Comparison of ENCODE assay signal across 9 cellular contexts in the genomic region with DNA sequence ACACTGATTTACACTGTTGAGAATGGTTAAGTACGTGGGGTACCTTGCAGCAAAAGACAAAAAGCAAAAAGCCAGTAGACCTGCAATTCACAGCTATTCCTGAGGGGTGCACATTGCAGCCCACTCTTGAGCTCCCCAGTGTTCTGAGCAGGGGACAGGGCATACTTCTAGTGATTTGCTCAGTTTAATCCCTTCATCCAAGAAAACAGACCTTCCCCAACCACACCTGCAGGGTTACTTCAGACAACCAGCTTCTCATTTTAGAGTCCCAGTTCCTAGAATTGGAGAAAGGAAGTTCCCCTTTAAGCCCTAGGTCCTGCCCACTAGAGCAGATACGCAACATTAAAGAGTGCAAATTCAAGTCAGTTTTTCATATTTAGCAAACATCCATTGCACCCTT. TPM values are rescaled to one million over a fixed set of nuclear protein-coding genes. Genes with fewer than 3 reads are reported as not detected.
A peak's percentile ranks its signal among the peaks of the same experiment; 100 is the strongest.
DNase-seq lines count a peak whose midpoint lies in the region; ATAC-seq and TF ChIP-seq lines count a peak whose summit lies in the region.
"Had no signal": no experiment of that assay in that cellular context is flagged by ENCODE, and none has a peak within 500 bp of the region (broad histone marks: within the 10 kb centered on the region; RNA-seq: fewer than 3 reads in every experiment).

No MANE protein-coding gene starts in this region.

- H3K36me3 ChIP-seq in BE2C (no peaks in the 10 kb centered on the region), iPS DF 6.9 (ENCODE audit: control insufficient read depth, insufficient read depth, low read length) (peaks cover 6% of the 10 kb centered on the region; the same call in 1 of the 2 replicates)

- no peak overlapping the region for H3K4me3 ChIP-seq in BE2C (ENCODE audit: low read depth, low read length)
- no peak overlapping the region for H3K4me3 ChIP-seq in iPS DF 6.9 (ENCODE audit: low read length)

- ATAC-seq in GM18909 (IDR thresholded peaks at IDR 0.05; ENCODE audit: poor library complexity, unreplicated experiment): peak; percentile 48
- no peak for ATAC-seq in GM21367 (IDR thresholded peaks at IDR 0.05; ENCODE audit: unreplicated experiment)
- no peak for ATAC-seq in GM18517 (IDR thresholded peaks at IDR 0.05; ENCODE audit: unreplicated experiment)
- ATAC-seq in HG03139 (IDR thresholded peaks at IDR 0.05; ENCODE audit: unreplicated experiment): no peak

- peaks cover 10% of the 10 kb centered on the region for H3K36me3 Mint-ChIP-seq in T-helper 1 cell treated with Interleukin-12 subunit alpha and Interleukin-12 subunit beta and Interleukin-4 antibody, amounts not matched to agents 30 μg/mL and 1 μg/mL, for 36 hours (ENCODE audit: low read depth)

- H3K4me3 Mint-ChIP-seq in T-helper 1 cell treated with Interleukin-12 subunit alpha and Interleukin-12 subunit beta and Interleukin-4 antibody, amounts not matched to agents 30 μg/mL and 1 μg/mL, for 36 hours: peak overlapping the region; percentile 66

- no peaks in the 10 kb centered on the region for H3K9me3 Mint-ChIP-seq in T-helper 1 cell treated with Interleukin-12 subunit alpha and Interleukin-12 subunit beta and Interleukin-4 antibody, amounts not matched to agents 30 μg/mL and 1 μg/mL, for 36 hours

- peak overlapping the region; percentile 74 for H3K27ac Mint-ChIP-seq in T-helper 1 cell treated with Interleukin-12 subunit alpha and Interleukin-12 subunit beta and Interleukin-4 antibody, amounts not matched to agents 30 μg/mL and 1 μg/mL, for 36 hours

- peaks cover 52% of the 10 kb centered on the region for H3K4me1 Mint-ChIP-seq in T-helper 1 cell treated with Interleukin-12 subunit alpha and Interleukin-12 subunit beta and Interleukin-4 antibody, amounts not matched to agents 30 μg/mL and 1 μg/mL, for 36 hours (ENCODE audit: low read depth)

- no CpG with 5 or more reads among the region's 2 CpGs for WGBS in iPS DF 6.9 (ENCODE audit: insufficient coverage, insufficient read length)

- no peaks in the 10 kb centered on the region for H3K27me3 Mint-ChIP-seq in T-helper 1 cell treated with Interleukin-12 subunit alpha and Interleukin-12 subunit beta and Interleukin-4 antibody, amounts not matched to agents 30 μg/mL and 1 μg/mL, for 36 hours (ENCODE audit: low read depth)

- H3K4me1 ChIP-seq in BE2C (no peaks in the 10 kb centered on the region), iPS DF 6.9 (ENCODE audit: control insufficient read depth, insufficient read depth, low read length) (peaks cover 2% of the 10 kb centered on the region; the same call in 1 of the 2 replicates)

- H3K9me3 ChIP-seq in BE2C (no peaks in the 10 kb centered on the region), iPS DF 6.9 (ENCODE audit: control insufficient read depth, insufficient read depth, low read length) (no peaks in the 10 kb centered on the region)

- peak; percentile 29; the same call in 1 of the 2 replicates for TF ChIP-seq CTCF in BE2C (IDR thresholded peaks at IDR 0.05; ENCODE audit: low read depth, low read length)

- DNase-seq in BE2C (no peak), iPS DF 6.9 (ENCODE audit: low read depth, low spot score) (peak; percentile 25), NCI-H2196 (lab: John Stamatoyannopoulos, UW; ENCODE audit: unreplicated experiment) (no peak)
- DNase-seq: effector CD4-positive, alpha-beta T cell had no signal

- H3K27ac ChIP-seq in iPS DF 6.9 (ENCODE audit: low read length): no peak overlapping the region

- no peaks in the 10 kb centered on the region for H3K27me3 ChIP-seq in BE2C
- H3K27me3 ChIP-seq in iPS DF 6.9 (ENCODE audit: control insufficient read depth, insufficient read depth, low read length): no peaks in the 10 kb centered on the region

RNA-seq across cellular contexts. Expression of gene WSB2, which starts 3.6 kb away (rescaled TPM):
- 62.6 TPM for polyA plus RNA-seq in BE2C (2012; ENCODE audit: insufficient read depth, insufficient read length, low read depth)

RNA-seq across cellular contexts. Expression of gene VSIG10, which starts 39.2 kb away (rescaled TPM):
- 6.8 TPM for polyA plus RNA-seq in BE2C (2012; ENCODE audit: insufficient read depth, insufficient read length, low read depth)

RNA-seq across cellular contexts. Expression of gene RFC5, which starts 48.1 kb away (rescaled TPM):
- 13.0 TPM for polyA plus RNA-seq in BE2C (2012; ENCODE audit: insufficient read depth, insufficient read length, low read depth)
